ENCODE assay signal across 19 cellular contexts in genomic region chr7:31444196-31444595, GRCh38.
"Had no signal": no experiment of that assay in that cellular context is flagged by ENCODE, and none has a peak within 500 bp of the region (broad histone marks: within the 10 kb centered on the region; RNA-seq: fewer than 3 reads in every experiment).

No MANE protein-coding gene starts in this region.

- H3K4me3 ChIP-seq: left ventricle myocardium inferior, pancreas, prostate gland, stomach, testis, thyroid gland, transverse colon, upper lobe of left lung, vagina had no signal

- DNase-seq: hippocampal formation; left ventricle myocardium inferior; midbrain; naive thymus-derived CD8-positive, alpha-beta T cell; pancreas; posterior cingulate gyrus; stimulated activated CD4-positive, alpha-beta T cell treated with anti-CD3 and anti-CD28 coated beads, Interleukin-12 subunit alpha, Interleukin-12 subunit beta, amount 100 ng/mL, for 4 hours; stimulated activated CD4-positive, alpha-beta T cell treated with anti-CD3 and anti-CD28 coated beads, Interleukin-15, amount 100 ng/mL, for 24 hours; stimulated activated CD4-positive, alpha-beta T cell treated with anti-CD3 and anti-CD28 coated beads, Interleukin-2, amount 100 ng/mL, for 24 hours; stimulated activated CD4-positive, alpha-beta T cell treated with anti-CD3 and anti-CD28 coated beads, Interleukin-4, amount 100 ng/mL, for 1 hour; stimulated activated naive B cell treated with anti-CD40 and anti-IgM and Interleukin-4, amounts not matched to agents 10 μg/mL and 1 μg/mL and 100 μg/mL, for 72 hours; stimulated activated naive CD8-positive, alpha-beta T cell treated with anti-CD3 and anti-CD28 coated beads, Interleukin-15, Interleukin-2, amounts not matched to agents 100 U/mL and 50 U/mL, for 24 hours; stomach; testis; thyroid gland; transverse colon; upper lobe of left lung had no signal

- H3K4me1 ChIP-seq: left ventricle myocardium inferior, pancreas, prostate gland, testis, thyroid gland, upper lobe of left lung, vagina had no signal

- H3K27me3 ChIP-seq: pancreas, stomach, testis, thyroid gland, transverse colon, upper lobe of left lung, vagina had no signal

- H3K36me3 ChIP-seq: left ventricle myocardium inferior, pancreas, prostate gland, stomach, thyroid gland, transverse colon, upper lobe of left lung, vagina had no signal

- H3K9me3 ChIP-seq: left ventricle myocardium inferior, pancreas, prostate gland, stomach, testis, thyroid gland, transverse colon, upper lobe of left lung, vagina had no signal

- ATAC-seq: naive thymus-derived CD8-positive, alpha-beta T cell; stimulated activated naive CD8-positive, alpha-beta T cell treated with anti-CD3 and anti-CD28 coated beads, Interleukin-15, Interleukin-2, amounts not matched to agents 100 U/mL and 50 U/mL, for 24 hours had no signal
